ENCODE assay signal across 9 cellular contexts in genomic region chr2:191222507-191222906, GRCh38. TPM values are rescaled to one million over a fixed set of nuclear protein-coding genes. Genes with fewer than 3 reads are reported as not detected.
DNase-seq lines count a peak whose midpoint lies in the region; ATAC-seq and TF ChIP-seq lines count a peak whose summit lies in the region.
"Had no signal": no experiment of that assay in that cellular context is flagged by ENCODE, and none has a peak within 500 bp of the region (broad histone marks: within the 10 kb centered on the region; RNA-seq: fewer than 3 reads in every experiment).

No MANE protein-coding gene starts in this region.

- TF ChIP-seq CTCF in esophagus squamous epithelium (IDR thresholded peaks at IDR 0.05): no peak

- H3K27ac ChIP-seq in right cardiac atrium (ENCODE audit: low read length) (peak overlapping the region; percentile 75), esophagus squamous epithelium (peak overlapping the region in 2 of 4 donors; percentile 4 to 26)
- H3K27ac ChIP-seq: neutrophil had no signal

- peak; percentile 48 for ATAC-seq in GM18870 (IDR thresholded peaks at IDR 0.05; ENCODE audit: unreplicated experiment)
- peak; percentile 62 for ATAC-seq in HG03097 (IDR thresholded peaks at IDR 0.05; ENCODE audit: low FRiP score, unreplicated experiment)
- ATAC-seq in right cardiac atrium: peak; percentile 61 to 77

- WGBS in right cardiac atrium: 38% methylated on average over 4 of the region's 4 CpGs
- WGBS in esophagus squamous epithelium, 2 donors: 27 to 38% methylated on average over 4 of the region's 4 CpGs

- H3K9me3 ChIP-seq in right cardiac atrium (ENCODE audit: control insufficient read depth, low read length) (no peaks in the 10 kb centered on the region), esophagus squamous epithelium (no peaks in the 10 kb centered on the region)
- H3K9me3 ChIP-seq: neutrophil had no signal

- H3K4me3 ChIP-seq in right cardiac atrium (ENCODE audit: low read length): no peak overlapping the region
- H3K4me3 ChIP-seq in esophagus squamous epithelium: no peak overlapping the region

- intact Hi-C loops in right cardiac atrium (cut with DNase I): no loop called here
- intact Hi-C loops in esophagus squamous epithelium (cut with DNase I): loop anchor here (10.0 kb wide), 1 partner anchor 48 kb away; no protein-coding TSS in a partner anchor

- DNase-seq in SKM-1 (lab: John Stamatoyannopoulos, UW; ENCODE audit: unreplicated experiment) (peak; percentile 69), right cardiac atrium (peak in 2 of 3 donors; percentile 37 to 56), esophagus squamous epithelium (lab: John Stamatoyannopoulos, UW) (no peak), COR-L47 (lab: John Stamatoyannopoulos, UW) (no peak), dermis blood vessel endothelial cell (no peak), NCI-H69 (lab: John Stamatoyannopoulos, UW) (no peak)

- no peaks in the 10 kb centered on the region for H3K27me3 ChIP-seq in right cardiac atrium (ENCODE audit: control insufficient read depth, insufficient read depth)
- no peaks in the 10 kb centered on the region for H3K27me3 ChIP-seq in esophagus squamous epithelium
- H3K27me3 ChIP-seq: neutrophil had no signal

- no peak for TF ChIP-seq POLR2A in esophagus squamous epithelium (IDR thresholded peaks at IDR 0.05)

- H3K36me3 ChIP-seq in esophagus squamous epithelium: no peaks in the 10 kb centered on the region
- H3K36me3 ChIP-seq: neutrophil had no signal

- H3K4me1 ChIP-seq in right cardiac atrium (ENCODE audit: control insufficient read depth, insufficient read depth, low read length) (peaks cover 6% of the 10 kb centered on the region), esophagus squamous epithelium (peaks cover 4 to 18% (median 4%) of the 10 kb centered on the region in 3 donors)

RNA-seq across cellular contexts. Expression of gene MYO1B, which starts 22.7 kb away (rescaled TPM):
- total RNA-seq in right cardiac atrium (10 to 100 TPM; 10.3 to 16.3 (median 13.2) TPM), esophagus squamous epithelium (100 to 1,000 TPM in 1 of 4 donors, 10 to 100 TPM in 3; 24.6 to 152 (median 37.5) TPM), dermis blood vessel endothelial cell (131 and 133 TPM in 2 replicates)
- polyA plus RNA-seq in right cardiac atrium: 6.0 TPM

Comparison
In these comparisons a context has a peak if more than half of its experiments do, and no peak if none do; other contexts are left out.
1. DNase-seq: peak in SKM-1 (single experiment) and right cardiac atrium (2 of 3); none in esophagus squamous epithelium (single experiment), COR-L47 (single experiment), dermis blood vessel endothelial cell (single experiment) and NCI-H69 (single experiment).
2. Peak in every context shown above with its lines, with median percentiles within 50 percentile points of each other: ATAC-seq.